In genomic region chr2:48469731-48470130, GRCh38 we compare ENCODE assay signal across 25 cellular contexts. TPM values are rescaled to one million over a fixed set of nuclear protein-coding genes. Genes with fewer than 3 reads are reported as not detected.
DNase-seq lines count a peak whose midpoint lies in the region; ATAC-seq, FAIRE-seq and TF ChIP-seq lines count a peak whose summit lies in the region.
"Had no signal": no experiment of that assay in that cellular context is flagged by ENCODE, and none has a peak within 500 bp of the region (broad histone marks: within the 10 kb centered on the region; RNA-seq: fewer than 3 reads in every experiment).

No MANE protein-coding gene starts in this region.

- peaks cover 39% of the 10 kb centered on the region for H3K36me3 ChIP-seq in upper lobe of right lung

- H3K9me3 Mint-ChIP-seq in nephron (no peaks in the 10 kb centered on the region), Calu3 (ENCODE audit: low read depth, unreplicated experiment) (peaks cover 3% of the 10 kb centered on the region)
- H3K9me3 Mint-ChIP-seq: CD4-positive, alpha-beta T cell; CD8-positive, alpha-beta T cell had no signal

- CTCF ChIA-PET in Calu3 (lab: Charles Lee): no interaction called here

- H3K4me1 ChIP-seq in upper lobe of right lung: no peaks in the 10 kb centered on the region
- H3K4me1 ChIP-seq: BLaER1 treated with 17β-estradiol and CSF1 and Interleukin-3, amounts not matched to agents 10 nM and 100 nM had no signal

- FAIRE-seq in colon (lab: Jason Lieb, UNC): peak; percentile 51
- FAIRE-seq: A549, GM12878, GM12892, GM18507 had no signal

- no peak overlapping the region for H3K4me3 Mint-ChIP-seq in nephron
- H3K4me3 Mint-ChIP-seq in Calu3 (ENCODE audit: low read depth, unreplicated experiment): no peak overlapping the region
- H3K4me3 Mint-ChIP-seq: B cell; CD4-positive, alpha-beta T cell; CD8-positive, alpha-beta T cell had no signal

- no peak for TF ChIP-seq CTCF in nephron (IDR thresholded peaks at IDR 0.05; ENCODE audit: unreplicated experiment in 3 of 3)
- no peak for TF ChIP-seq CTCF in upper lobe of right lung (IDR thresholded peaks at IDR 0.05)
- no peak for TF ChIP-seq CTCF in Calu3 (IDR thresholded peaks at IDR 0.05; ENCODE audit: unreplicated experiment)

- H3K27ac ChIP-seq in upper lobe of right lung: no peak overlapping the region
- H3K27ac ChIP-seq: 22Rv1; A549; BLaER1 treated with 17β-estradiol and CSF1 and Interleukin-3, amounts not matched to agents 10 nM and 100 nM; C4-2B had no signal

- no peaks in the 10 kb centered on the region for H3K9me3 ChIP-seq in upper lobe of right lung
- H3K9me3 ChIP-seq: A549; BLaER1 treated with 17β-estradiol and CSF1 and Interleukin-3, amounts not matched to agents 10 nM and 100 nM; Caco-2 had no signal

- DNase-seq in left colon (no peak), upper lobe of right lung (no peak), Calu3 (no peak)
- DNase-seq: AML-193; Caco-2; CD4-positive, alpha-beta T cell; CD8-positive, alpha-beta T cell; DMS 273 treated with DMSO at 0.1 percent for 48 hours; DMS153; DMS53; DMS79; DND-41; EL; GDM1 had no signal

- no TSS peak for BruUV-seq in Calu3 (replicated peaks; lab: Mats Ljungman, UMichigan)

- peak; percentile 79 for ATAC-seq in left colon
- no peak for ATAC-seq in upper lobe of right lung
- no peak for ATAC-seq in GM19328 (IDR thresholded peaks at IDR 0.05; ENCODE audit: unreplicated experiment)
- ATAC-seq: A549; CD8-positive, alpha-beta T cell; GM12878 had no signal

- peaks cover 37% of the 10 kb centered on the region for H3K36me3 Mint-ChIP-seq in nephron (ENCODE audit: low read depth)
- peaks cover 7% of the 10 kb centered on the region for H3K36me3 Mint-ChIP-seq in Calu3 (ENCODE audit: insufficient read depth, unreplicated experiment)

- peak overlapping the region in 2 of 3 experiments; percentile 58 to 88 for H3K27ac Mint-ChIP-seq in nephron
- no peak overlapping the region for H3K27ac Mint-ChIP-seq in Calu3 (ENCODE audit: unreplicated experiment)
- H3K27ac Mint-ChIP-seq: B cell; CD4-positive, alpha-beta T cell; CD8-positive, alpha-beta T cell had no signal

- H3K27me3 Mint-ChIP-seq in nephron (ENCODE audit: low read depth) (no peaks in the 10 kb centered on the region), Calu3 (ENCODE audit: unreplicated experiment) (no peaks in the 10 kb centered on the region)
- H3K27me3 Mint-ChIP-seq: B cell; CD4-positive, alpha-beta T cell had no signal

- no peak overlapping the region for H3K4me3 ChIP-seq in upper lobe of right lung
- H3K4me3 ChIP-seq: A549; BLaER1 treated with 17β-estradiol and CSF1 and Interleukin-3, amounts not matched to agents 10 nM and 100 nM; GM12878 had no signal

- intact Hi-C loops in left colon (cut with DNase I, micrococcal nuclease) (loop anchor here in 1 of 2 donors (10.0 kb wide), 1 partner anchor 115 kb away; no protein-coding TSS in a partner anchor), upper lobe of right lung (cut with DNase I) (no loop called here), Calu3 (cut with micrococcal nuclease; ENCODE audit: unreplicated experiment) (loop anchor here (10.0 kb wide), 1 partner anchor 115 kb away; no protein-coding TSS in a partner anchor)

- H3K4me1 Mint-ChIP-seq in nephron (peaks cover 23% of the 10 kb centered on the region), Calu3 (ENCODE audit: low read depth, unreplicated experiment) (peaks cover 9% of the 10 kb centered on the region)
- H3K4me1 Mint-ChIP-seq: B cell had no signal

- H3K27me3 ChIP-seq in upper lobe of right lung: no peaks in the 10 kb centered on the region
- H3K27me3 ChIP-seq: BLaER1 treated with 17β-estradiol and CSF1 and Interleukin-3, amounts not matched to agents 10 nM and 100 nM had no signal

RNA-seq across cellular contexts. Expression of gene PPP1R21, which starts 29.2 kb away (rescaled TPM):
- total RNA-seq in left colon (10 to 100 TPM; 20.1 to 25.2 TPM), upper lobe of right lung (34.6 TPM), Calu3 (2022) (24.7 and 26.4 TPM in 2 replicates)
